ENCODE assay signal across 13 cellular contexts in the genomic region with DNA sequence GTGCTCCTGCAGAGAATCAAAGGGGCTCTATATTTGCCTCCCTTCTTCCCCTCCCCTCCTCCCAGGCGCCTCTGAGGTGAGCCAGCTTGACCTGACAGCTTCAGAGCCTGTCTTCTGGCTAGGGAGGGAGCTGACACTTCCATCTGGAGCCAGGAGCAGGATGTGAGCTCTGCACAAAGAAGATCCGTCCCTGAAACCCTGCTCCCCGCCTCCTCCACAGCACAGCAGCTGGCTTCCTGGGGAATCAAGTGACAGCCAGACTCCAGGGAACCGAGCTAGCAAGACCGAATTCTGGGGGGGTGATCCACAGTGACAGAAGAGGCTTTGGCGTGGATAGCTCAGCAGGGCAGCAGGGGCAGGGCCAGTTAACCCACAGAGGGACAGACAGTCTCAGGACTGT. TPM values are rescaled to one million over a fixed set of nuclear protein-coding genes. Genes with fewer than 3 reads are reported as not detected.
A peak's percentile ranks its signal among the peaks of the same experiment; 100 is the strongest.
DNase-seq lines count a peak whose midpoint lies in the region; ATAC-seq and TF ChIP-seq lines count a peak whose summit lies in the region.
"Had no signal": no experiment of that assay in that cellular context is flagged by ENCODE, and none has a peak within 500 bp of the region (broad histone marks: within the 10 kb centered on the region; RNA-seq: fewer than 3 reads in every experiment).

No MANE protein-coding gene starts in this region.

- H3K9me2 ChIP-seq in neural cell (ENCODE audit: insufficient read depth, low read length) = no peaks in the 10 kb centered on the region

- no peaks in the 10 kb centered on the region for H3F3A ChIP-seq in neural cell (ENCODE audit: insufficient read depth, low read length, poor library complexity, severe bottlenecking)

- peak; percentile 45 for DNase-seq in DMS153 (lab: John Stamatoyannopoulos, UW)
- peak; percentile 99 for DNase-seq in NCI-H2171 (lab: John Stamatoyannopoulos, UW)
- DNase-seq in fibroblast of pulmonary artery (ENCODE audit: low read depth) = peak; percentile 3
- DNase-seq in posterior vena cava (ENCODE audit: low spot score) = no peak
- no peak for DNase-seq in AML-193 (lab: John Stamatoyannopoulos, UW)
- no peak for DNase-seq in osteoblast (ENCODE audit: insufficient read length, low spot score, missing footprints)
- DNase-seq: activated T-cell treated with anti-CD3 and anti-CD28 coated beads, Interleukin-2, amount 50 U/mL, for 24 hours; effector memory CD4-positive, alpha-beta T cell; mammary epithelial cell had no signal

- ATAC-seq in GM18907 (IDR thresholded peaks at IDR 0.05; ENCODE audit: unreplicated experiment) = no peak

- H3K79me2 ChIP-seq in neural cell (replicated peaks; ENCODE audit: insufficient read depth, low read length) = no peaks in the 10 kb centered on the region
- H3K79me2 ChIP-seq in osteoblast (ENCODE audit: insufficient read depth, low read length) = no peaks in the 10 kb centered on the region

- no peak overlapping the region for H3K4me3 ChIP-seq in fibroblast of pulmonary artery (replicated peaks; ENCODE audit: low read depth, low read length)
- peak overlapping the region; percentile 37 for H3K4me3 ChIP-seq in neural cell (ENCODE audit: low read length)
- H3K4me3 ChIP-seq in osteoblast (ENCODE audit: insufficient read depth, low read length) = no peak overlapping the region

- no peaks in the 10 kb centered on the region for H3K4me1 ChIP-seq in osteoblast (ENCODE audit: insufficient read depth, low read length)

- H4K20me1 ChIP-seq in neural cell (ENCODE audit: insufficient read depth) (no peaks in the 10 kb centered on the region), osteoblast (ENCODE audit: insufficient read depth, low read length) (no peaks in the 10 kb centered on the region)

- H3K9ac ChIP-seq in neural cell (ENCODE audit: low read length) = peak overlapping the region; percentile 62

- peak overlapping the region; percentile 48 for H2AFZ ChIP-seq in neural cell (ENCODE audit: low read depth, low read length)
- no peak overlapping the region for H2AFZ ChIP-seq in osteoblast (ENCODE audit: low read length)

- H3K27ac ChIP-seq in neural cell (ENCODE audit: low read length) = peak overlapping the region; percentile 81
- no peak overlapping the region for H3K27ac ChIP-seq in osteoblast (ENCODE audit: low read depth, low read length)

- TF ChIP-seq RAD21 in neural cell (conservative IDR thresholded peaks at IDR 0.05) = no peak

- intact Hi-C loops in posterior vena cava (cut with DNase I) = no loop called here

- H3K36me3 ChIP-seq in neural cell (ENCODE audit: insufficient read depth, low read length) = no peaks in the 10 kb centered on the region
- H3K36me3 ChIP-seq in osteoblast (ENCODE audit: insufficient read depth, low read length) = no peaks in the 10 kb centered on the region

- H3K4me2 ChIP-seq in neural cell (ENCODE audit: low read length) = no peak overlapping the region
- no peak overlapping the region for H3K4me2 ChIP-seq in osteoblast (ENCODE audit: insufficient read depth, low read length)

- TF ChIP-seq EP300 in neural cell (conservative IDR thresholded peaks at IDR 0.05; ENCODE audit: poor library complexity, severe bottlenecking) = peak; percentile 37

- H3K27me3 ChIP-seq in neural cell (ENCODE audit: insufficient read depth, low read depth, low read length) (no peaks in the 10 kb centered on the region), osteoblast (ENCODE audit: insufficient read depth, low read length) (peaks cover 19% of the 10 kb centered on the region)

- H3K9me3 ChIP-seq in neural cell (ENCODE audit: low read length) (no peaks in the 10 kb centered on the region), osteoblast (ENCODE audit: low read depth, low read length) (no peaks in the 10 kb centered on the region)

- no peak for TF ChIP-seq CTCF in fibroblast of pulmonary artery (IDR thresholded peaks at IDR 0.05; ENCODE audit: low read length, missing control alignments)
- TF ChIP-seq CTCF in neural cell (IDR thresholded peaks at IDR 0.05; ENCODE audit: poor library complexity, severe bottlenecking) = no peak
- TF ChIP-seq CTCF in osteoblast (IDR thresholded peaks at IDR 0.05; ENCODE audit: extremely low read depth, low read depth, low read length) = no peak

TF ChIP-seq in neural cell, 6 proteins besides CTCF, POLR2A, EP300 and RAD21:
- TF ChIP-seq MXI1 (conservative IDR thresholded peaks at IDR 0.05; ENCODE audit: poor library complexity, severe bottlenecking) (peak; percentile 24), TAF1 (IDR thresholded peaks at IDR 0.05; ENCODE audit: low read depth) (peak; percentile 41), EZH2 (IDR thresholded peaks at IDR 0.05; ENCODE audit: borderline replicate concordance, insufficient read depth, low read length, poor library complexity, severe bottlenecking) (no peak), POLR2AphosphoS5 (IDR thresholded peaks at IDR 0.05) (peak; percentile 50), SMC3 (conservative IDR thresholded peaks at IDR 0.05; ENCODE audit: poor library complexity) (peak; percentile 39)
- TF ChIP-seq, protein P1, sequence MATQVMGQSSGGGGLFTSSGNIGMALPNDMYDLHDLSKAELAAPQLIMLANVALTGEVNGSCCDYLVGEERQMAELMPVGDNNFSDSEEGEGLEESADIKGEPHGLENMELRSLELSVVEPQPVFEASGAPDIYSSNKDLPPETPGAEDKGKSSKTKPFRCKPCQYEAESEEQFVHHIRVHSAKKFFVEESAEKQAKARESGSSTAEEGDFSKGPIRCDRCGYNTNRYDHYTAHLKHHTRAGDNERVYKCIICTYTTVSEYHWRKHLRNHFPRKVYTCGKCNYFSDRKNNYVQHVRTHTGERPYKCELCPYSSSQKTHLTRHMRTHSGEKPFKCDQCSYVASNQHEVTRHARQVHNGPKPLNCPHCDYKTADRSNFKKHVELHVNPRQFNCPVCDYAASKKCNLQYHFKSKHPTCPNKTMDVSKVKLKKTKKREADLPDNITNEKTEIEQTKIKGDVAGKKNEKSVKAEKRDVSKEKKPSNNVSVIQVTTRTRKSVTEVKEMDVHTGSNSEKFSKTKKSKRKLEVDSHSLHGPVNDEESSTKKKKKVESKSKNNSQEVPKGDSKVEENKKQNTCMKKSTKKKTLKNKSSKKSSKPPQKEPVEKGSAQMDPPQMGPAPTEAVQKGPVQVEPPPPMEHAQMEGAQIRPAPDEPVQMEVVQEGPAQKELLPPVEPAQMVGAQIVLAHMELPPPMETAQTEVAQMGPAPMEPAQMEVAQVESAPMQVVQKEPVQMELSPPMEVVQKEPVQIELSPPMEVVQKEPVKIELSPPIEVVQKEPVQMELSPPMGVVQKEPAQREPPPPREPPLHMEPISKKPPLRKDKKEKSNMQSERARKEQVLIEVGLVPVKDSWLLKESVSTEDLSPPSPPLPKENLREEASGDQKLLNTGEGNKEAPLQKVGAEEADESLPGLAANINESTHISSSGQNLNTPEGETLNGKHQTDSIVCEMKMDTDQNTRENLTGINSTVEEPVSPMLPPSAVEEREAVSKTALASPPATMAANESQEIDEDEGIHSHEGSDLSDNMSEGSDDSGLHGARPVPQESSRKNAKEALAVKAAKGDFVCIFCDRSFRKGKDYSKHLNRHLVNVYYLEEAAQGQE (IDR thresholded peaks at IDR 0.05; ENCODE audit: borderline replicate concordance) = no peak

RNA-seq across cellular contexts. Expression of a gene that starts 37.2 kb away (rescaled TPM):
- polyA plus RNA-seq in neural cell = not detected in 2 replicates
- polyA minus RNA-seq in neural cell = not detected in 2 replicates
- not detected for total RNA-seq in posterior vena cava
- not detected in 2 replicates for total RNA-seq in osteoblast
- total RNA-seq: M059J; mammary epithelial cell; T-helper 1 cell treated with Interleukin-12 subunit alpha and Interleukin-12 subunit beta and Interleukin-4 antibody, amounts not matched to agents 30 ng/mL and 1 ng/mL, for 36 hours had no signal
- polyA plus RNA-seq: mammary epithelial cell had no signal

Comparison
In these comparisons a context has a peak if more than half of its experiments do, and no peak if none do; other contexts are left out.
1. DNase-seq: peak in DMS153 (single experiment), NCI-H2171 (single experiment) and fibroblast of pulmonary artery (single experiment); none in posterior vena cava (single experiment), AML-193 (0 of 2) and osteoblast (single experiment).